11 cellular contexts compared by ENCODE assay signal in genomic region chr7:44761207-44762161, GRCh38. TPM values are rescaled to one million over a fixed set of nuclear protein-coding genes. Genes with fewer than 3 reads are reported as not detected.
DNase-seq lines count a peak whose midpoint lies in the region; ATAC-seq, FAIRE-seq and TF ChIP-seq lines count a peak whose summit lies in the region.
"Had no signal": no experiment of that assay in that cellular context is flagged by ENCODE, and none has a peak within 500 bp of the region (broad histone marks: within the 10 kb centered on the region; RNA-seq: fewer than 3 reads in every experiment).

No MANE protein-coding gene starts in this region.

- H3K9me3 Mint-ChIP-seq in mesothelial cell of epicardium, result no peaks in the 10 kb centered on the region

- H3K27ac Mint-ChIP-seq in mesothelial cell of epicardium, result no peak overlapping the region

- no peak overlapping the region for H3K4me2 ChIP-seq in HepG2 (ENCODE audit: low read depth, low read length)

- peak; percentile 14 for TF ChIP-seq CTCF in AG09319 (IDR thresholded peaks at IDR 0.05; ENCODE audit: low read depth, low read length)
- no peak for TF ChIP-seq CTCF in RWPE2 (IDR thresholded peaks at IDR 0.05; ENCODE audit: poor library complexity, severe bottlenecking)
- no peak for TF ChIP-seq CTCF in fibroblast of the aortic adventitia (IDR thresholded peaks at IDR 0.05; ENCODE audit: insufficient read depth, low read length)
- no peak for TF ChIP-seq CTCF in pancreas (IDR thresholded peaks at IDR 0.05)
- TF ChIP-seq CTCF in HepG2 (CRISPR knock-in tag; IDR thresholded peaks at IDR 0.05), result no peak
- TF ChIP-seq CTCF in mesothelial cell of epicardium (IDR thresholded peaks at IDR 0.05; ENCODE audit: unreplicated experiment), result no peak

- H3K4me3 ChIP-seq in RWPE2 (ENCODE audit: severe bottlenecking) (no peak overlapping the region), fibroblast of the aortic adventitia (ENCODE audit: low read depth, low read length) (no peak overlapping the region), pancreas (no peak overlapping the region), HepG2 (replicated peaks in 1 of 3; ENCODE audit: insufficient read depth in 1 of 3, low read depth in 2 of 3, low read length in 3 of 3) (no peak overlapping the region)

- H3K36me3 Mint-ChIP-seq in mesothelial cell of epicardium, result peaks cover 24% of the 10 kb centered on the region

- no peak overlapping the region for H3K4me3 Mint-ChIP-seq in mesothelial cell of epicardium

- no peaks in the 10 kb centered on the region for H3K27me3 ChIP-seq in RWPE2 (ENCODE audit: insufficient read depth, poor library complexity, severe bottlenecking)
- no peaks in the 10 kb centered on the region for H3K27me3 ChIP-seq in pancreas
- H3K27me3 ChIP-seq in HepG2 (ENCODE audit: control insufficient read depth in 1 of 2, insufficient read depth in 2 of 2, low read length in 2 of 2), result no peaks in the 10 kb centered on the region

- intact Hi-C loops in pancreas (cut with DNase I), result no loop called here
- intact Hi-C loops in HepG2 (cut with micrococcal nuclease; ENCODE audit: unreplicated experiment), result no loop called here

- no peak for TF ChIP-seq RAD21 in HepG2 (CRISPR knock-in tag; IDR thresholded peaks at IDR 0.05)

- TF ChIP-seq POLR2A in HepG2 (IDR thresholded peaks at IDR 0.05; ENCODE audit: insufficient read depth in 1 of 2, low read depth in 2 of 2, low read length in 2 of 2), result no peak

- TF ChIP-seq EP300 in HepG2 (IDR thresholded peaks at IDR 0.05; ENCODE audit: low read depth in 2 of 2, low read length in 2 of 2) (no peak), HepG2 (CRISPR knock-in tag; IDR thresholded peaks at IDR 0.05; ENCODE audit: borderline replicate concordance) (no peak)

- CTCF ChIA-PET in HepG2 (lab: Yijun Ruan, JAX; ENCODE audit: low intra/inter-chr PET ratio, low total read pairs), result no interaction called here

- H3K4me1 Mint-ChIP-seq in mesothelial cell of epicardium, result no peaks in the 10 kb centered on the region

- H3K27me3 Mint-ChIP-seq in mesothelial cell of epicardium (ENCODE audit: low read depth), result no peaks in the 10 kb centered on the region

- H3K79me2 ChIP-seq in HepG2 (ENCODE audit: insufficient read depth, low read length), result no peaks in the 10 kb centered on the region

- H3K27ac ChIP-seq in RWPE2 (ENCODE audit: poor library complexity, severe bottlenecking) (no peak overlapping the region), pancreas (no peak overlapping the region), HepG2 (ENCODE audit: extremely low read length, insufficient read depth, low read length) (no peak overlapping the region)

- no peaks in the 10 kb centered on the region for H3K4me1 ChIP-seq in RWPE2 (ENCODE audit: insufficient read depth, poor library complexity, severe bottlenecking)
- no peaks in the 10 kb centered on the region for H3K4me1 ChIP-seq in pancreas
- no peaks in the 10 kb centered on the region for H3K4me1 ChIP-seq in HepG2 (ENCODE audit: insufficient read depth, low read length)

- no peak overlapping the region for H3K9ac ChIP-seq in HepG2 (ENCODE audit: insufficient read depth, low read depth, low read length)

- H2AFZ ChIP-seq in HepG2 (ENCODE audit: low read length), result no peak overlapping the region

- no TSS peak for BruUV-seq in HepG2 (replicated peaks; lab: Mats Ljungman, UMichigan)

- in situ Hi-C loops in HepG2 (cut with HindIII; ENCODE audit: extremely low pct_ligation_motif_present, low pct_unique_long_range_greater_than_20kb), result loop anchor here (25.0 kb wide), 1 partner anchor 174 kb away; the partner anchor contains the start of gene TMED4

- peak; percentile 43; the same call in 1 of the 3 replicates for ATAC-seq in RWPE2 (ENCODE audit: low read depth)
- ATAC-seq in pancreas, result peak; percentile 25 to 58 (median 52)
- no peak for ATAC-seq in HepG2
- no peak for ATAC-seq in GM19395 (IDR thresholded peaks at IDR 0.05; ENCODE audit: unreplicated experiment)

- DNase-seq in AG09319 (ENCODE audit: extremely low read depth, low read depth) (peak; percentile 20), RWPE2 (ENCODE audit: low spot score) (peak; percentile 69), fibroblast of the aortic adventitia (ENCODE audit: low read depth) (peak; percentile 24), pancreas (peak in 1 of 6 donors; percentile 76), HepG2 (ENCODE audit: low spot score) (no peak), mesothelial cell of epicardium (ENCODE audit: low spot score in 2 of 2, unreplicated experiment in 2 of 2) (no peak)
- DNase-seq in activated CD4-positive, alpha-beta T cell treated with anti-CD3 and anti-CD28 coated beads, Interleukin-2, amount 50 U/mL, for 1 hour, result no peak
- DNase-seq: activated CD8-positive, alpha-beta memory T cell treated with anti-CD3 and anti-CD28 coated beads, Interleukin-2, amount 50 U/mL, for 4 hours; midbrain had no signal

- H3K9me3 ChIP-seq in RWPE2 (ENCODE audit: severe bottlenecking) (no peaks in the 10 kb centered on the region), pancreas (no peaks in the 10 kb centered on the region), HepG2 (ENCODE audit: low read length) (no peaks in the 10 kb centered on the region)

- no peaks in the 10 kb centered on the region for H4K20me1 ChIP-seq in HepG2 (ENCODE audit: insufficient read depth, low read length)

- peaks cover 62% of the 10 kb centered on the region for H3K36me3 ChIP-seq in RWPE2 (ENCODE audit: low read depth)
- peaks cover 3 to 84% (median 33%) of the 10 kb centered on the region in 3 donors for H3K36me3 ChIP-seq in pancreas
- peaks cover 41 to 51% of the 10 kb centered on the region in 2 experiments; a peak in 4 of 5 replicates for H3K36me3 ChIP-seq in HepG2 (replicated peaks in 1 of 2; ENCODE audit: control insufficient read depth in 1 of 2, insufficient read depth in 2 of 2, low read length in 2 of 2)

- FAIRE-seq in pancreas (lab: Jason Lieb, UNC) (no peak), HepG2 (lab: Jason Lieb, UNC) (no peak)
- FAIRE-seq: TTC549 had no signal

- 90 to 91% methylated on average over 48 of the region's 48 CpGs for WGBS in pancreas, 2 donors
- 97% methylated on average over 20 of the region's 48 CpGs for WGBS in HepG2 (ENCODE audit: low lambda C conversion rate)

- POLR2A ChIA-PET in HepG2 (lab: Yijun Ruan, JAX), result interaction anchor here (0.7 kb wide), 1 partner anchor 242 kb away, joined by 3 read pairs; no protein-coding TSS in a partner anchor

RNA-seq across cellular contexts. Expression of gene ZMIZ2, which starts 12.8 kb away (rescaled TPM):
- total RNA-seq in fibroblast of the aortic adventitia (ENCODE audit: low replicate concordance) (2.9 and 18.3 TPM in 2 replicates), pancreas (10 to 100 TPM; 38.4 to 83.3 (median 49.3) TPM), HepG2 (2016; rRNA removed; fragmentation: Illumina TruSeq; extraction: Trizol) (4.1 and 4.9 TPM in 2 replicates), mesothelial cell of epicardium (164 to 169 TPM (median 164 TPM) in 3 replicates)
- polyA plus RNA-seq in pancreas (100 to 1,000 TPM in 1 of 2 donors, 10 to 100 TPM in 1; 81.4 to 199 TPM), HepG2 (2011; rRNA removed) (7.9 and 9.7 TPM in 2 replicates)
- 5.1 and 5.7 TPM in 2 replicates for total RNA-seq in HepG2 (2016; cell fraction: cytosol; rRNA removed; fragmentation: Illumina TruSeq; extraction: Trizol; ENCODE audit: low read depth)
- 3.1 and 6.7 TPM in 2 replicates for total RNA-seq in HepG2 (2016; cell fraction: insoluble cytoplasmic fraction; rRNA removed; fragmentation: Illumina TruSeq; extraction: Trizol)
- total RNA-seq in HepG2 (2016; cell fraction: membrane; rRNA removed; fragmentation: Illumina TruSeq; extraction: Trizol), result 5.7 and 7.3 TPM in 2 replicates
- 10.0 and 10.4 TPM in 2 replicates for total RNA-seq in HepG2 (2016; cell fraction: nucleus; rRNA removed; fragmentation: Illumina TruSeq; extraction: Trizol)
- polyA plus RNA-seq in HepG2 (2011; cell fraction: cytosol; rRNA removed), result 1.1 and 1.8 TPM in 2 replicates
- polyA plus RNA-seq in HepG2 (2011; cell fraction: nucleus; rRNA removed), result 68.3 and 74.7 TPM in 2 replicates
- 12.0 and 15.7 TPM in 2 replicates for polyA plus RNA-seq in HepG2 (2012)
- polyA plus RNA-seq in HepG2 (2016; cell fraction: cytosol; fragmentation: Illumina TruSeq; extraction: Trizol; ENCODE audit: low read depth), result 2.6 and 3.0 TPM in 2 replicates
- polyA plus RNA-seq in HepG2 (2016; cell fraction: insoluble cytoplasmic fraction; fragmentation: Illumina TruSeq; extraction: Trizol; ENCODE audit: low read depth), result 6.4 and 10.1 TPM in 2 replicates
- 8.9 and 10.4 TPM in 2 replicates for polyA plus RNA-seq in HepG2 (2016; cell fraction: membrane; fragmentation: Illumina TruSeq; extraction: Trizol; ENCODE audit: low read depth)
- polyA plus RNA-seq in HepG2 (2016; cell fraction: nucleus; fragmentation: Illumina TruSeq; extraction: Trizol; ENCODE audit: insufficient read depth, low read depth), result 47.2 and 57.0 TPM in 2 replicates
- polyA minus RNA-seq in HepG2 (2011; rRNA and poly(A)+ RNA removed; ENCODE audit: low replicate concordance), result 17.5 and 23.0 TPM in 2 replicates
- 2.9 and 4.7 TPM in 2 replicates for polyA minus RNA-seq in HepG2 (2011; cell fraction: cytosol; rRNA and poly(A)+ RNA removed)
- polyA minus RNA-seq in HepG2 (2011; cell fraction: nucleus; rRNA and poly(A)+ RNA removed), result 34.2 and 43.8 TPM in 2 replicates

RNA-seq across cellular contexts. Expression of gene PPIA, which starts 35.0 kb away (rescaled TPM):
- total RNA-seq in fibroblast of the aortic adventitia (ENCODE audit: low replicate concordance) (1,562 and 2,915 TPM in 2 replicates), pancreas (100 to 1,000 TPM; 281 to 533 (median 512) TPM), HepG2 (2016; rRNA removed; fragmentation: Illumina TruSeq; extraction: Trizol) (2,268 and 3,314 TPM in 2 replicates), mesothelial cell of epicardium (935 to 982 TPM (median 943 TPM) in 3 replicates)
- polyA plus RNA-seq in pancreas (1,000 to 10,000 TPM; 1,017 to 1,024 TPM), HepG2 (2011; rRNA removed) (2,460 and 3,010 TPM in 2 replicates)
- 754 and 802 TPM in 2 replicates for total RNA-seq in HepG2 (2016; cell fraction: cytosol; rRNA removed; fragmentation: Illumina TruSeq; extraction: Trizol; ENCODE audit: low read depth)
- 2,242 and 3,472 TPM in 2 replicates for total RNA-seq in HepG2 (2016; cell fraction: insoluble cytoplasmic fraction; rRNA removed; fragmentation: Illumina TruSeq; extraction: Trizol)
- total RNA-seq in HepG2 (2016; cell fraction: membrane; rRNA removed; fragmentation: Illumina TruSeq; extraction: Trizol), result 997 and 1,006 TPM in 2 replicates
- 760 and 791 TPM in 2 replicates for total RNA-seq in HepG2 (2016; cell fraction: nucleus; rRNA removed; fragmentation: Illumina TruSeq; extraction: Trizol)
- polyA plus RNA-seq in HepG2 (2011; cell fraction: cytosol; rRNA removed), result 2,797 and 3,003 TPM in 2 replicates
- polyA plus RNA-seq in HepG2 (2011; cell fraction: nucleus; rRNA removed), result 624 and 737 TPM in 2 replicates
- polyA plus RNA-seq in HepG2 (2012), result 1,687 and 1,874 TPM in 2 replicates
- polyA plus RNA-seq in HepG2 (2016; cell fraction: cytosol; fragmentation: Illumina TruSeq; extraction: Trizol; ENCODE audit: low read depth), result 1,121 and 1,153 TPM in 2 replicates
- polyA plus RNA-seq in HepG2 (2016; cell fraction: insoluble cytoplasmic fraction; fragmentation: Illumina TruSeq; extraction: Trizol; ENCODE audit: low read depth), result 3,894 and 4,262 TPM in 2 replicates
- 1,143 and 1,145 TPM in 2 replicates for polyA plus RNA-seq in HepG2 (2016; cell fraction: membrane; fragmentation: Illumina TruSeq; extraction: Trizol; ENCODE audit: low read depth)
- 1,363 and 1,473 TPM in 2 replicates for polyA plus RNA-seq in HepG2 (2016; cell fraction: nucleus; fragmentation: Illumina TruSeq; extraction: Trizol; ENCODE audit: insufficient read depth, low read depth)
- polyA minus RNA-seq in HepG2 (2011; rRNA and poly(A)+ RNA removed; ENCODE audit: low replicate concordance), result 700 and 1,641 TPM in 2 replicates
- polyA minus RNA-seq in HepG2 (2011; cell fraction: cytosol; rRNA and poly(A)+ RNA removed), result 495 and 562 TPM in 2 replicates
- polyA minus RNA-seq in HepG2 (2011; cell fraction: nucleus; rRNA and poly(A)+ RNA removed), result 234 and 280 TPM in 2 replicates

Comparison
In these comparisons a context has a peak if more than half of its experiments do, and no peak if none do; other contexts are left out.
1. DNase-seq: peak in AG09319 (single experiment), RWPE2 (single experiment) and fibroblast of the aortic adventitia (single experiment); none in activated CD4-positive, alpha-beta T cell treated with anti-CD3 and anti-CD28 coated beads, Interleukin-2, amount 50 U/mL, for 1 hour (single experiment), HepG2 (single experiment) and mesothelial cell of epicardium (0 of 2).
2. ATAC-seq: peak in RWPE2 (single experiment) and pancreas (4 of 4); none in HepG2 (single experiment) and GM19395 (single experiment).